ENCODE assay signal across 17 cellular contexts in the genomic region with DNA sequence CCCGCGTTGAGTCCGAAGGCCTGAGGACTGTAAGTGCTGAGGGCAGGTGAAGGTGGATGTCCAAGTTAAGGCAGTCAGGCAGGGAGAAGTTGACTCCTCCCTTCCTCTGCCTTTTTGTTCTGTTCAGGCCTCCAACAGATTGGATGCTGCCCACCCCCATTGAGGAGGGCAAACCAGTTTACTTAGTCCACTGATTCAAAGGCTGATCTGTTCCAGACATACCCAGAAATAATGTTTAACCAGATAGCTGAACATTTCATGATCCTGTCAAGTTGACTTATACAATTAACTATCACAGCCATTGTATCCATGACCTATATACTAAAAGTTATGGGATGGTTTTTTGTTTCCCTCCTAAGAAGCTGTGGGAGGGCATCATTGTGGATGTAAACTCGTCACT. TPM values are rescaled to one million over a fixed set of nuclear protein-coding genes. Genes with fewer than 3 reads are reported as not detected.
DNase-seq lines count a peak whose midpoint lies in the region; ATAC-seq, FAIRE-seq and TF ChIP-seq lines count a peak whose summit lies in the region.
"Had no signal": no experiment of that assay in that cellular context is flagged by ENCODE, and none has a peak within 500 bp of the region (broad histone marks: within the 10 kb centered on the region; RNA-seq: fewer than 3 reads in every experiment).

No MANE protein-coding gene starts in this region.

- no peaks in the 10 kb centered on the region for H3K27me3 Mint-ChIP-seq in activated CD8-positive, alpha-beta T cell treated with anti-CD3 and anti-CD28 coated beads, Interleukin-2, amount 10 ng/mL, durations not matched to agents 7 days and 5 days (ENCODE audit: low read depth)

- H3K9me3 ChIP-seq in HCT116 (ENCODE audit: control insufficient read depth in 1 of 2, insufficient read depth in 1 of 2, low read depth in 1 of 2, low read length in 2 of 2) = no peaks in the 10 kb centered on the region
- H3K9me3 ChIP-seq in small intestine (ENCODE audit: control insufficient read depth, low read depth) = no peaks in the 10 kb centered on the region
- H3K9me3 ChIP-seq: BLaER1 treated with 17β-estradiol and CSF1 and Interleukin-3, amounts not matched to agents 10 nM and 100 nM had no signal

- intact Hi-C loops in HCT116 (cut with micrococcal nuclease) = no loop called here

- POLR2A ChIA-PET in HCT116 (lab: Charles Lee) = interaction anchor here (1.1 kb wide), 1 partner anchor 53 kb away, joined by 3 read pairs; no protein-coding TSS in a partner anchor
- POLR2A ChIA-PET in activated CD8-positive, alpha-beta T cell treated with anti-CD3 and anti-CD28 coated beads, Interleukin-2, amount 10 ng/mL, durations not matched to agents 7 days and 5 days (lab: Charles Lee) = interaction anchor here (0.7 to 4.4 kb wide), 11 partner anchors 8 to 299 kb away, joined by 3 to 47 read pairs (median 6); a partner anchor contains a TSS

- no peak overlapping the region for H3K4me3 ChIP-seq in HCT116 (replicated peaks in 1 of 2; ENCODE audit: low read depth in 1 of 2, low read length in 2 of 2)
- H3K4me3 ChIP-seq in small intestine (ENCODE audit: low read depth in 1 of 2, low read length in 2 of 2) = no peak overlapping the region
- H3K4me3 ChIP-seq: BLaER1 treated with 17β-estradiol and CSF1 and Interleukin-3, amounts not matched to agents 10 nM and 100 nM had no signal

- H3K4me1 Mint-ChIP-seq in activated CD8-positive, alpha-beta T cell treated with anti-CD3 and anti-CD28 coated beads, Interleukin-2, amount 10 ng/mL, durations not matched to agents 7 days and 5 days (ENCODE audit: low read depth) = peaks cover 97% of the 10 kb centered on the region

- H3K4me2 ChIP-seq in HCT116 (ENCODE audit: low read length) = peak overlapping the region; percentile 85

- H3K27ac Mint-ChIP-seq in activated CD8-positive, alpha-beta T cell treated with anti-CD3 and anti-CD28 coated beads, Interleukin-2, amount 10 ng/mL, durations not matched to agents 7 days and 5 days = peak overlapping the region; percentile 93

- TF ChIP-seq CTCF in HCT116 (IDR thresholded peaks at IDR 0.05 in 2 of 3, conservative IDR thresholded peaks at IDR 0.05 in 1 of 3; ENCODE audit: borderline replicate concordance in 1 of 3, insufficient read depth in 1 of 3, low read depth in 2 of 3, low read length in 2 of 3) (no peak), GM13977 (IDR thresholded peaks at IDR 0.05; ENCODE audit: extremely low read depth, insufficient read depth, missing control alignments) (no peak)

- no TSS peak for BruUV-seq in HCT116 (replicated peaks; lab: Mats Ljungman, UMichigan)

- CTCF ChIA-PET in HCT116 (lab: Charles Lee) = interaction anchor here (1.6 to 2.1 kb wide), 2 partner anchors 8 to 9 kb away, joined by 5 to 9 read pairs; a partner anchor contains a TSS
- CTCF ChIA-PET in activated CD8-positive, alpha-beta T cell treated with anti-CD3 and anti-CD28 coated beads, Interleukin-2, amount 10 ng/mL, durations not matched to agents 7 days and 5 days (lab: Charles Lee) = interaction anchor here (0.7 to 10.0 kb wide), 12 partner anchors 8 to 323 kb away, joined by 3 to 90 read pairs (median 5); a partner anchor contains a TSS

- peak overlapping the region; percentile 54 for H3K4me3 Mint-ChIP-seq in activated CD8-positive, alpha-beta T cell treated with anti-CD3 and anti-CD28 coated beads, Interleukin-2, amount 10 ng/mL, durations not matched to agents 7 days and 5 days

- TF ChIP-seq POLR2A in HCT116 (IDR thresholded peaks at IDR 0.05; ENCODE audit: borderline replicate concordance, extremely low read depth, insufficient read depth, insufficient read length) = no peak

- no peaks in the 10 kb centered on the region for H3K9me2 ChIP-seq in HCT116 (ENCODE audit: insufficient read depth)

- H3K9me3 Mint-ChIP-seq in activated CD8-positive, alpha-beta T cell treated with anti-CD3 and anti-CD28 coated beads, Interleukin-2, amount 10 ng/mL, durations not matched to agents 7 days and 5 days (ENCODE audit: insufficient read depth) = peaks cover 18% of the 10 kb centered on the region

- RAD21 ChIA-PET in HCT116 (lab: Charles Lee; ENCODE audit: low non-redundant PET in 1 of 2, low total read pairs in 2 of 2, uncharacterized antibody in 2 of 2, unreplicated experiment in 2 of 2) = interaction anchor here (0.6 kb wide), 2 partner anchors 8 to 328 kb away, joined by 3 read pairs; a partner anchor contains a TSS

- H4K20me1 ChIP-seq in HCT116 (ENCODE audit: insufficient read depth) = no peaks in the 10 kb centered on the region
- H4K20me1 ChIP-seq: BLaER1 treated with 17β-estradiol and CSF1 and Interleukin-3, amounts not matched to agents 10 nM and 100 nM had no signal

- in situ Hi-C loops in ACHN (cut with HindIII; ENCODE audit: low pct_ligation_motif_present, low pct_unique_long_range_greater_than_20kb, low sequenced_read_pairs) = no loop called here
- in situ Hi-C loops in GM13977 (cut with MboI; ENCODE audit: low pct_unique_long_range_greater_than_20kb, low sequenced_read_pairs, unreplicated experiment) = loop anchor here (25.0 kb wide), 2 partner anchors 522 to 822 kb away; no protein-coding TSS in a partner anchor

- H3K36me3 ChIP-seq in HCT116 (ENCODE audit: control insufficient read depth in 1 of 2, insufficient read depth in 2 of 2, low read length in 2 of 2) (no peaks in the 10 kb centered on the region), small intestine (ENCODE audit: control insufficient read depth in 2 of 2, insufficient read depth in 2 of 2, low read length in 2 of 2) (no peaks in the 10 kb centered on the region)
- H3K36me3 ChIP-seq: BLaER1 treated with 17β-estradiol and CSF1 and Interleukin-3, amounts not matched to agents 10 nM and 100 nM had no signal

- DNase-seq in ACHN = peak; percentile 74
- no peak for DNase-seq in HCT116 (ENCODE audit: low read depth, low spot score)
- no peak for DNase-seq in activated CD8-positive, alpha-beta T cell treated with anti-CD3 and anti-CD28 coated beads, Interleukin-2, amount 10 ng/mL, durations not matched to agents 7 days and 5 days
- DNase-seq in glomerular visceral epithelial cell (ENCODE audit: extremely low spot score) = peak; percentile 59
- no peak for DNase-seq in small intestine
- no peak for DNase-seq in RPMI8226
- no peak for DNase-seq in GM13977 (ENCODE audit: low spot score)
- DNase-seq: GOT3, NCI-H748 treated with DMSO at 0.1 percent for 48 hours had no signal

- no peak for ATAC-seq in HCT116
- peak; percentile 4 for ATAC-seq in activated CD8-positive, alpha-beta T cell treated with anti-CD3 and anti-CD28 coated beads, Interleukin-2, amount 10 ng/mL, durations not matched to agents 7 days and 5 days
- ATAC-seq: sciatic nerve had no signal

- H3K4me1 ChIP-seq in HCT116 (ENCODE audit: control insufficient read depth in 1 of 2, insufficient read depth in 2 of 2, low read length in 2 of 2) (peaks cover 16 to 43% of the 10 kb centered on the region in 2 experiments), small intestine (ENCODE audit: control insufficient read depth in 2 of 2, insufficient read depth in 1 of 2, low read depth in 1 of 2, low read length in 1 of 2) (no peaks in the 10 kb centered on the region)

- H3K27ac ChIP-seq in HCT116 (ENCODE audit: low read depth, low read length) (no peak overlapping the region), small intestine (ENCODE audit: low read depth in 1 of 2, low read length in 1 of 2) (no peak overlapping the region)
- H3K27ac ChIP-seq: BLaER1 treated with 17β-estradiol and CSF1 and Interleukin-3, amounts not matched to agents 10 nM and 100 nM had no signal

- TF ChIP-seq RAD21 in HCT116 (IDR thresholded peaks at IDR 0.05; ENCODE audit: low read depth) = no peak

- peaks cover 55% of the 10 kb centered on the region for H3K36me3 Mint-ChIP-seq in activated CD8-positive, alpha-beta T cell treated with anti-CD3 and anti-CD28 coated beads, Interleukin-2, amount 10 ng/mL, durations not matched to agents 7 days and 5 days (ENCODE audit: low read depth)

- FAIRE-seq in small intestine (lab: Jason Lieb, UNC) = no peak
- FAIRE-seq: HTR-8/SVneo had no signal

- H3K27me3 ChIP-seq in HCT116 (ENCODE audit: insufficient read depth, low read length) = peaks cover 5% of the 10 kb centered on the region; the same call in 1 of the 2 replicates
- H3K27me3 ChIP-seq in small intestine (ENCODE audit: control insufficient read depth in 2 of 2, insufficient read depth in 2 of 2, low read length in 2 of 2) = no peaks in the 10 kb centered on the region

- peak overlapping the region; percentile 36 for H2AFZ ChIP-seq in HCT116 (ENCODE audit: low read depth, low read length, poor library complexity, severe bottlenecking)

- H3K9ac ChIP-seq in HCT116 (ENCODE audit: low read length) = 0 out of 2 replicates have a peak overlapping the region, but pooled peaks have one; percentile 28
- H3K9ac ChIP-seq: BLaER1 treated with 17β-estradiol and CSF1 and Interleukin-3, amounts not matched to agents 10 nM and 100 nM had no signal

- 91 to 93% (median 91%) methylated on average over 4 of the region's 4 CpGs for WGBS in small intestine, 3 donors

- H3K79me2 ChIP-seq in HCT116 (ENCODE audit: insufficient read depth, low read length) = no peaks in the 10 kb centered on the region

TF ChIP-seq in HCT116, 20 proteins besides CTCF, POLR2A, EP300 and RAD21 (continues in another document):
- TF ChIP-seq EZH2phosphoT487 (IDR thresholded peaks at IDR 0.05; ENCODE audit: borderline replicate concordance) (no peak), ELF1 (IDR thresholded peaks at IDR 0.05; ENCODE audit: borderline replicate concordance, low read depth) (no peak), CEBPB (IDR thresholded peaks at IDR 0.05; ENCODE audit: low read depth) (no peak), SP1 (IDR thresholded peaks at IDR 0.05; ENCODE audit: low read depth) (no peak), FOSL1 (IDR thresholded peaks at IDR 0.05; ENCODE audit: low read depth) (no peak), CBX3 (IDR thresholded peaks at IDR 0.05; ENCODE audit: low read depth) (no peak), EGR1 (IDR thresholded peaks at IDR 0.05; ENCODE audit: low read depth) (no peak), POLR2AphosphoS5 (IDR thresholded peaks at IDR 0.05; ENCODE audit: low read depth, low read length) (no peak), YY1 (IDR thresholded peaks at IDR 0.05; ENCODE audit: extremely low read depth, insufficient replicate concordance, low read depth, low read length) (no peak)
- TF ChIP-seq, protein P1, sequence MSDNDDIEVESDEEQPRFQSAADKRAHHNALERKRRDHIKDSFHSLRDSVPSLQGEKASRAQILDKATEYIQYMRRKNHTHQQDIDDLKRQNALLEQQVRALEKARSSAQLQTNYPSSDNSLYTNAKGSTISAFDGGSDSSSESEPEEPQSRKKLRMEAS (IDR thresholded peaks at IDR 0.05) = no peak

RNA-seq across cellular contexts. Expression of a gene that starts 8.3 kb away (rescaled TPM):
- total RNA-seq in HCT116 (2021; ENCODE audit: unreplicated experiment) = not detected
- polyA plus RNA-seq in HCT116 (2012) = not detected in 2 replicates
- 1 to 10 TPM in 1 of 2 experiments, under 1 TPM in 1; 0.61 to 1.7 TPM for total RNA-seq in activated CD8-positive, alpha-beta T cell treated with anti-CD3 and anti-CD28 coated beads, Interleukin-2, amount 10 ng/mL, durations not matched to agents 7 days and 5 days
- not detected for polyA plus RNA-seq in small intestine
- total RNA-seq: glomerular endothelial cell; mesenteric fat pad; RPMI7951; sciatic nerve; T-helper 2 cell treated with Interferon-gamma antibody and Interleukin-4, amounts not matched to agents 100 ng/mL and 5 ng/mL, for 36 hours; urinary bladder had no signal
- polyA plus RNA-seq: urinary bladder had no signal

RNA-seq across cellular contexts. Expression of a gene that starts 32.7 kb away (rescaled TPM):
- not detected for total RNA-seq in HCT116 (2021; ENCODE audit: unreplicated experiment)
- not detected in 2 replicates for polyA plus RNA-seq in HCT116 (2012)
- total RNA-seq in activated CD8-positive, alpha-beta T cell treated with anti-CD3 and anti-CD28 coated beads, Interleukin-2, amount 10 ng/mL, durations not matched to agents 7 days and 5 days = not detected
- polyA plus RNA-seq in small intestine = not detected
- total RNA-seq: glomerular endothelial cell; mesenteric fat pad; RPMI7951; sciatic nerve; T-helper 2 cell treated with Interferon-gamma antibody and Interleukin-4, amounts not matched to agents 100 ng/mL and 5 ng/mL, for 36 hours; urinary bladder had no signal
- polyA plus RNA-seq: urinary bladder had no signal

Comparison
In these comparisons a context has a peak if more than half of its experiments do, and no peak if none do; other contexts are left out.
1. DNase-seq: peak in ACHN (single experiment) and glomerular visceral epithelial cell (single experiment); none in HCT116 (single experiment), activated CD8-positive, alpha-beta T cell treated with anti-CD3 and anti-CD28 coated beads, Interleukin-2, amount 10 ng/mL, durations not matched to agents 7 days and 5 days (single experiment), small intestine (single experiment), RPMI8226 (single experiment) and GM13977 (single experiment).